ENCODE assay signal across 1 cellular context in genomic region chr19:48737360-48737998, GRCh38.
A peak's percentile ranks its signal among the peaks of the same experiment; 100 is the strongest.
TF ChIP-seq lines count a peak whose summit lies in the region.

No MANE protein-coding gene starts in this region.

TF ChIP-seq in K562, 482 proteins besides CTCF, POLR2A, EP300 and RAD21 (continued from another document):
- TF ChIP-seq POLR2B (IDR thresholded peaks at IDR 0.05; ENCODE audit: low read depth, partially characterized antibody) (peak; percentile 54), MNT (conservative IDR thresholded peaks at IDR 0.05) (peak; percentile 74 to 87), UBTF (IDR thresholded peaks at IDR 0.05; ENCODE audit: borderline replicate concordance in 1 of 2, low read depth in 2 of 2, low read length in 2 of 2) (0 out of 4 replicates have a peak, but pooled peaks of 1 of the 2 experiments have one; percentile 29), FOSL1 (tag; conservative IDR thresholded peaks at IDR 0.05) (0 out of 2 replicates have a peak, but pooled peaks have one; percentile 24), NFIX (CRISPR knock-in tag; IDR thresholded peaks at IDR 0.05; ENCODE audit: low read depth) (no peak), GABPB1 (CRISPR knock-in tag; IDR thresholded peaks at IDR 0.05) (0 out of 2 replicates have a peak, but pooled peaks have one; percentile 53), ZEB2 (IDR thresholded peaks at IDR 0.05) (no peak), RAD51 (IDR thresholded peaks at IDR 0.05; ENCODE audit: borderline replicate concordance, low read depth) (peak; percentile 48), MYC (IDR thresholded peaks at IDR 0.05; ENCODE audit: low read depth, low read length) (no peak), MYC (CRISPR knock-in tag; IDR thresholded peaks at IDR 0.05; ENCODE audit: borderline replicate concordance, low read depth) (0 out of 2 replicates have a peak, but pooled peaks have one; percentile 12), YY1 (IDR thresholded peaks at IDR 0.05; ENCODE audit: borderline replicate concordance in 1 of 3, control insufficient read depth in 1 of 3, extremely low read depth in 1 of 3, insufficient read depth in 3 of 3, insufficient read length in 1 of 3, insufficient replicate concordance in 2 of 3, low read depth in 1 of 3, low read length in 2 of 3) (peak in 1 of 3 experiments; percentile 31), PHF8 (IDR thresholded peaks at IDR 0.05; ENCODE audit: borderline replicate concordance, low read length) (peak; percentile 40; the same call in 1 of the 2 replicates), HBP1 (CRISPR knock-in tag; IDR thresholded peaks at IDR 0.05) (0 out of 2 replicates have a peak, but pooled peaks have one; percentile 27), CHD2 (IDR thresholded peaks at IDR 0.05; ENCODE audit: low read depth, low read length) (peak; percentile 48; the same call in 1 of the 2 replicates), ARID1B (IDR thresholded peaks at IDR 0.05) (0 out of 2 replicates have a peak, but pooled peaks have one; percentile 11), ZNF830 (CRISPR knock-in tag; IDR thresholded peaks at IDR 0.05) (no peak), BHLHE40 (IDR thresholded peaks at IDR 0.05; ENCODE audit: low read length) (no peak), MTA3 (IDR thresholded peaks at IDR 0.05; ENCODE audit: borderline replicate concordance) (0 out of 2 replicates have a peak, but pooled peaks have one; percentile 39), ATF1 (CRISPR knock-in tag; IDR thresholded peaks at IDR 0.05) (no peak), ATF1 (tag; IDR thresholded peaks at IDR 0.05) (no peak), CTBP1 (IDR thresholded peaks at IDR 0.05; ENCODE audit: borderline replicate concordance) (peak; percentile 21; the same call in 1 of the 2 replicates), TBL1XR1 (IDR thresholded peaks at IDR 0.05; ENCODE audit: low read length in 2 of 2) (0 out of 4 replicates have a peak, but pooled peaks of 1 of the 2 experiments have one; percentile 8), EP400 (IDR thresholded peaks at IDR 0.05) (peak; percentile 75; the same call in 1 of the 2 replicates), GABPA (tag; conservative IDR thresholded peaks at IDR 0.05; ENCODE audit: low read depth) (peak; percentile 70), ZNF395 (CRISPR knock-in tag; IDR thresholded peaks at IDR 0.05) (0 out of 2 replicates have a peak, but pooled peaks have one; percentile 38), ATF7 (IDR thresholded peaks at IDR 0.05) (peak; percentile 24; the same call in 1 of the 2 replicates), VEZF1 (CRISPR knock-in tag; IDR thresholded peaks at IDR 0.05) (peak; percentile 33; the same call in 1 of the 2 replicates), BACH1 (tag; IDR thresholded peaks at IDR 0.05) (no peak), PREB (CRISPR knock-in tag; IDR thresholded peaks at IDR 0.05) (no peak), JUN (IDR thresholded peaks at IDR 0.05; ENCODE audit: borderline replicate concordance, low read depth, low read length) (no peak), JUN (CRISPR knock-in tag; IDR thresholded peaks at IDR 0.05; ENCODE audit: borderline replicate concordance) (no peak), ESRRB (CRISPR knock-in tag; IDR thresholded peaks at IDR 0.05; ENCODE audit: borderline replicate concordance) (no peak), CBX3 (IDR thresholded peaks at IDR 0.05; ENCODE audit: borderline replicate concordance in 1 of 2, low read length in 2 of 2) (peak in 1 of 2 experiments; percentile 65; a peak in 1 of 3 replicates), USF2 (CRISPR knock-in tag; IDR thresholded peaks at IDR 0.05) (peak; percentile 69), FOXK2 (conservative IDR thresholded peaks at IDR 0.05 in 1 of 2, IDR thresholded peaks at IDR 0.05 in 1 of 2; ENCODE audit: low read depth in 2 of 2) (peak; percentile 56 to 60; a peak in 3 of 4 replicates), ZBED1 (IDR thresholded peaks at IDR 0.05) (no peak), SMAD4 (CRISPR knock-in tag; conservative IDR thresholded peaks at IDR 0.05) (no peak), ZBTB11 (CRISPR knock-in tag; IDR thresholded peaks at IDR 0.05) (peak in 1 of 3 experiments; percentile 94; a peak in 2 of 6 replicates), TEAD2 (tag; IDR thresholded peaks at IDR 0.05) (no peak), CREB3 (tag; conservative IDR thresholded peaks at IDR 0.05; ENCODE audit: low read depth) (no peak), TFAP4 (CRISPR knock-in tag; IDR thresholded peaks at IDR 0.05; ENCODE audit: borderline replicate concordance) (peak; percentile 95), CREB1 (IDR thresholded peaks at IDR 0.05) (0 out of 2 replicates have a peak, but pooled peaks have one; percentile 9), CREB1 (CRISPR knock-in tag; IDR thresholded peaks at IDR 0.05) (no peak; the same call in 1 of the 2 replicates)
